ENCODE assay signal across 1 cellular context in the genomic region with DNA sequence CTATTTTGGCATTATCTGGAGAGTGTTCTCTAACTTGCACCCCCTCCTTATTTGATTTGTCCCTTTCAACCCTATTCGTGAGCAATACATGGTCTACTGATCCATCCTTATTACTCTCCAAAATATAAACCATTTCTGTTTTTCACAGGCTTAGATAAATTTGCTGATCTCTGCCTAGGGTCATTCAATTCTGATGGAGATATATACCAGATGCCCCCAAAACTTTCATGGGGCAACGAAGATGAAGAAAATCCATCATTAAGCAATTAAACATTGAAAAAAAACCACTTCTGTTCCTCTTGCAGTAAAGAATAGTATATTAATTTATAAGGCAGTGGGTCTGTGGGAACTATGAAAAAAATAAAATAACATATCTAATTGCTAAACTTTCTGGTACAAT.
TF ChIP-seq lines count a peak whose summit lies in the region.

No MANE protein-coding gene starts in this region.

TF ChIP-seq in GM23338, 12 proteins besides CTCF, POLR2A, EP300 and RAD21 (continued from another document):
- TF ChIP-seq ZNF462 (CRISPR knock-in tag; IDR thresholded peaks at IDR 0.05) (no peak), STAT1 (IDR thresholded peaks at IDR 0.05; ENCODE audit: unreplicated experiment) (no peak)
